ENCODE assay signal across 11 cellular contexts in the genomic region with DNA sequence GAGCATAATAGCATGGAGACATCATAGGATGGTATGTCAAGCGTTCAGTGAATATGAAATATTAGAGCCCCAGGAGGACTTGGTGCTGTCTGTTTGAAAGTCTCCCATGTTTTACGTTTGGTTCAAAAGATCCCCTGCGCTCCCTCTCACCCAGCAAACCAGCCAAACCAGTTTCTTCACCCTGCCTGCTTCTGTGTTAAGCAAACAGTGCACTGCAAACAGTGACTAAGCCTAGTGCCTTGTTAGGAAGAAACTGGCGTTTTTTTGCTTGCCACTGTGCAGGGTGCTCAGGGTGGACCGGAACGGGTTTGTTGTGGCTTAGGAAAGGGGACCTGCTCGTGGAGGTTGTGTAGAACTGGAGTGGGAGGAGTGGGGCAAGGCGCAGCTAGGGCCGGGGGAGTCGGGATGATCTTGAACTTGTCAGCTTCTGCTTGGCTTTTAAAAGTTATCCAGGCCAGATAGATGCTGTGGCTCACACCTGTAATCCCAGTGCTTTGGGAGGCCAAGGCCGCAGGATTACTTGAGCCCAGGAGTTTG. TPM values are rescaled to one million over a fixed set of nuclear protein-coding genes. Genes with fewer than 3 reads are reported as not detected.
DNase-seq lines count a peak whose midpoint lies in the region; ATAC-seq, FAIRE-seq and TF ChIP-seq lines count a peak whose summit lies in the region.
"Had no signal": no experiment of that assay in that cellular context is flagged by ENCODE, and none has a peak within 500 bp of the region (broad histone marks: within the 10 kb centered on the region; RNA-seq: fewer than 3 reads in every experiment).

No MANE protein-coding gene starts in this region.

- POLR2A ChIA-PET in A549 (lab: Yijun Ruan, JAX), result no interaction called here

- ATAC-seq in A549 (peak; percentile 92 to 97), left lung (peak; percentile 84), HG02798 (IDR thresholded peaks at IDR 0.05; ENCODE audit: poor library complexity, unreplicated experiment) (no peak), GM21367 (IDR thresholded peaks at IDR 0.05; ENCODE audit: unreplicated experiment) (no peak)
- ATAC-seq: activated T-cell treated with anti-CD3 and anti-CD28 coated beads, Interleukin-2, amount 50 U/mL, for 72 hours had no signal

- H3K4me2 ChIP-seq in A549, result peak overlapping the region; percentile 72
- H3K4me2 ChIP-seq: KMS-11 had no signal

- WGBS in A549 (ENCODE audit: missing lambda C conversion rate), result 1% methylated on average over 11 of the region's 11 CpGs

- peak in 1 of 2 experiments; percentile 28; a peak in 3 of 5 replicates for TF ChIP-seq RAD21 in A549 (conservative IDR thresholded peaks at IDR 0.05 in 1 of 2, IDR thresholded peaks at IDR 0.05 in 1 of 2)

- TF ChIP-seq CTCF in A549 (IDR thresholded peaks at IDR 0.05) (no peak), left lung (IDR thresholded peaks at IDR 0.05) (no peak)

- H3K4me3 Mint-ChIP-seq in activated naive CD8-positive, alpha-beta T cell treated with anti-CD3 and anti-CD28 coated beads for 36 hours, result no peak overlapping the region
- H3K4me3 Mint-ChIP-seq: activated T-cell treated with anti-CD3 and anti-CD28 coated beads, Interleukin-2, amount 50 U/mL, for 72 hours had no signal

- peak; percentile 73 to 84 for DNase-seq in A549 (ENCODE audit: low read depth in 1 of 2, low spot score in 1 of 2)
- DNase-seq in NCI-H1092 (lab: John Stamatoyannopoulos, UW), result peak; percentile 22
- DNase-seq in amniotic epithelial cell (ENCODE audit: low read depth), result peak; percentile 59
- DNase-seq in left lung, result peak in 1 of 2 donors; percentile 77
- DNase-seq in activated naive CD8-positive, alpha-beta T cell treated with anti-CD3 and anti-CD28 coated beads for 36 hours, result no peak
- no peak for DNase-seq in occipital lobe (lab: John Stamatoyannopoulos, UW)
- DNase-seq: activated T-cell treated with anti-CD3 and anti-CD28 coated beads, Interleukin-2, amount 50 U/mL, for 72 hours had no signal

- H3K9me3 Mint-ChIP-seq in activated naive CD8-positive, alpha-beta T cell treated with anti-CD3 and anti-CD28 coated beads for 36 hours, result no peaks in the 10 kb centered on the region
- H3K9me3 Mint-ChIP-seq: activated T-cell treated with anti-CD3 and anti-CD28 coated beads, Interleukin-2, amount 50 U/mL, for 72 hours had no signal

- peak overlapping the region; percentile 78 to 94 for H3K27ac ChIP-seq in A549
- peak overlapping the region; percentile 33 to 74 for H3K27ac ChIP-seq in left lung
- H3K27ac ChIP-seq: KMS-11 had no signal

- no peaks in the 10 kb centered on the region for H3K36me3 Mint-ChIP-seq in activated naive CD8-positive, alpha-beta T cell treated with anti-CD3 and anti-CD28 coated beads for 36 hours

- H3K9me3 ChIP-seq in A549 (no peaks in the 10 kb centered on the region), left lung (no peaks in the 10 kb centered on the region)

- TF ChIP-seq EP300 in A549 (IDR thresholded peaks at IDR 0.05), result no peak

- peaks cover 80% of the 10 kb centered on the region for H3K4me1 ChIP-seq in A549
- H3K4me1 ChIP-seq in left lung, result peaks cover 13 to 24% of the 10 kb centered on the region in 2 donors

- no peak overlapping the region for H3K27ac Mint-ChIP-seq in activated naive CD8-positive, alpha-beta T cell treated with anti-CD3 and anti-CD28 coated beads for 36 hours
- H3K27ac Mint-ChIP-seq: activated T-cell treated with anti-CD3 and anti-CD28 coated beads, Interleukin-2, amount 50 U/mL, for 72 hours had no signal

- no peak for TF ChIP-seq POLR2A in A549 (IDR thresholded peaks at IDR 0.05; ENCODE audit: low read length)

- CTCF ChIA-PET in A549 (lab: Yijun Ruan, JAX), result interaction anchor here (1.5 kb wide), 1 partner anchor 379 kb away, joined by 5 read pairs; no protein-coding TSS in a partner anchor

- intact Hi-C loops in left lung (cut with DNase I), result no loop called here

- no peaks in the 10 kb centered on the region for H3K27me3 ChIP-seq in left lung

- H3K27me3 Mint-ChIP-seq in activated naive CD8-positive, alpha-beta T cell treated with anti-CD3 and anti-CD28 coated beads for 36 hours, result peaks cover 15% of the 10 kb centered on the region

- H3K4me1 Mint-ChIP-seq in activated naive CD8-positive, alpha-beta T cell treated with anti-CD3 and anti-CD28 coated beads for 36 hours, result peaks cover 3% of the 10 kb centered on the region

- H3K4me3 ChIP-seq in A549 (no peak overlapping the region), left lung (no peak overlapping the region)

- H3K36me3 ChIP-seq in left lung, result no peaks in the 10 kb centered on the region

- FAIRE-seq in A549 (lab: Jason Lieb, UNC), result peak; percentile 96
- FAIRE-seq: endothelial cell of umbilical vein had no signal

TF ChIP-seq in A549, 52 proteins besides CTCF, POLR2A, EP300 and RAD21:
- TF ChIP-seq CHD4 (IDR thresholded peaks at IDR 0.05; ENCODE audit: borderline replicate concordance) (0 out of 2 replicates have a peak, but pooled peaks have one; percentile 27), JUN (IDR thresholded peaks at IDR 0.05) (peak in 1 of 2 experiments; percentile 35; a peak in 1 of 5 replicates), FOSL2 (IDR thresholded peaks at IDR 0.05) (peak; percentile 52), FOSL2 (CRISPR knock-in tag; IDR thresholded peaks at IDR 0.05) (peak; percentile 83), CEBPB (IDR thresholded peaks at IDR 0.05) (peak; percentile 63 to 89; a peak in 3 of 4 replicates), CHD2 (IDR thresholded peaks at IDR 0.05; ENCODE audit: low read length, partially characterized antibody) (no peak), ESRRA (IDR thresholded peaks at IDR 0.05; ENCODE audit: borderline replicate concordance, low read length) (no peak), GATA3 (IDR thresholded peaks at IDR 0.05; ENCODE audit: borderline replicate concordance) (peak; percentile 54; the same call in 1 of the 2 replicates), SMC3 (IDR thresholded peaks at IDR 0.05) (peak; percentile 32; the same call in 1 of the 3 replicates), JUNB (IDR thresholded peaks at IDR 0.05) (peak; percentile 20; the same call in 1 of the 2 replicates)
- TF ChIP-seq, protein P1, sequence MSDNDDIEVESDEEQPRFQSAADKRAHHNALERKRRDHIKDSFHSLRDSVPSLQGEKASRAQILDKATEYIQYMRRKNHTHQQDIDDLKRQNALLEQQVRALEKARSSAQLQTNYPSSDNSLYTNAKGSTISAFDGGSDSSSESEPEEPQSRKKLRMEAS (IDR thresholded peaks at IDR 0.05), result peak; percentile 79

RNA-seq across cellular contexts. Expression of a gene that starts 7.7 kb away (rescaled TPM):
- 24.5 and 33.0 TPM in 2 replicates for polyA plus RNA-seq in A549 (2011; rRNA removed)
- 2.4 and 3.8 TPM in 2 replicates for polyA plus RNA-seq in A549 (2012; cell fraction: cytosol; rRNA removed)
- 5.0 and 7.5 TPM in 2 replicates for polyA plus RNA-seq in A549 (2012; cell fraction: nucleus; rRNA removed)
- 5.9 to 7.2 TPM (median 6.0 TPM) in 3 replicates for polyA plus RNA-seq in A549 (2017; fragmentation: RNase III; extraction: RNeasy Plus Mini Kit Qiagen cat#74134 plus additional on column Dnase treatment)
- polyA minus RNA-seq in A549 (2011; rRNA and poly(A)+ RNA removed), result 47.7 and 53.3 TPM in 2 replicates
- total RNA-seq in left lung, result 100 to 1,000 TPM; 123 to 292 TPM
- under 1 TPM; 0.16 to 0.21 TPM for total RNA-seq in activated naive CD8-positive, alpha-beta T cell treated with anti-CD3 and anti-CD28 coated beads for 36 hours
- total RNA-seq in occipital lobe, result 1.1 TPM

Comparison
In these comparisons a context has a peak if more than half of its experiments do, and no peak if none do; other contexts are left out.
1. ATAC-seq: peak in A549 (2 of 2) and left lung (single experiment); none in HG02798 (single experiment) and GM21367 (single experiment).
2. DNase-seq: peak in A549 (2 of 2), NCI-H1092 (single experiment) and amniotic epithelial cell (single experiment); none in activated naive CD8-positive, alpha-beta T cell treated with anti-CD3 and anti-CD28 coated beads for 36 hours (single experiment) and occipital lobe (single experiment).
3. RNA of a gene that starts 7.7 kb away (total RNA-seq): 123 to 292 TPM in left lung; 1.1 TPM in occipital lobe (single experiment) and 0.16 to 0.21 TPM in activated naive CD8-positive, alpha-beta T cell treated with anti-CD3 and anti-CD28 coated beads for 36 hours; every median in the first group is over 10 times any median in the second.